1 cellular context compared by ENCODE assay signal in the genomic region with DNA sequence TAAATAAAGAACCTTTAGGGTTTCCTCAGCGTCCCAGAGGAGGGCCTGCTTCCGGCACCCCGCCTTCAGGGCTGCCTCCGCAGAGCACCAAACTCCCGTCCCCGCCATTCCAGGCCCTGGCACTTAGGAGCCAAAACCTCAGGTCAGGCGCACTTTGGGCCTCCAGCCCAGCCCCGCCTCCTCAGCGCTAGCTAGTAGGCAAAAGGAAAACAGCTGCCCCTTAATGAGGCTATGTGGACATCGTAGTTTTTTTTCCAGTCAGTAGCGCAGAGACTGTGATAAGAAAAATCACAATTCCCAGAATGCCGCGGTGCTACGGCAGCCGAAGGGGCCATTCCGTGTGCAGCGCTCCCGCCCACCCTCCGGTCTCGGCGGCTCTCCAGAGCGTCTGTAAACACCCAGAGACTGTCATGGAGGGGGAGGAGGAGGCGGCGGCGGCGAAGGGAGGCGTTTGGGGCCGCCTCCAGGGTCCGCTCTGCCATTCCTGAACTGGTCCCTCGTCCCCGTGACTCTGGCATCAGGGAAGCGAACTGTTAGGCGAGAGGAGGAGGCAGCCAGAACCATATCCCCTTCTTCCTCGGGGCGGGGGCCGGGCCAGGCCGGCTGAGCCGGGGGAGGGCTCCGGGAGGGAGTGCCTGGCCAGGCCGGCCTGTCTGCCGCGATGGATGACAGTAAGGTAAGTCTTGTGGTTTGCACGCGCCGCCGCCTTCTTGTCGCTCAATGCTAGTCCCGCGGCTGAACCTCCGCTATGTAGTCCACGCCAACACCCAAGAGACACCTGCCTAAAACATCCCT.
TF ChIP-seq lines count a peak whose summit lies in the region.

A gene with protein sequence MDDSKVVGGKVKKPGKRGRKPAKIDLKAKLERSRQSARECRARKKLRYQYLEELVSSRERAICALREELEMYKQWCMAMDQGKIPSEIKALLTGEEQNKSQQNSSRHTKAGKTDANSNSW (plus strand): TSS at position 365 of the 795 bp plus-strand sequence. CDS start 297 bp downstream, at position 662.

TF ChIP-seq in SK-N-SH treated with all-trans-retinoic acid at 6 μM for 48 hours, 23 proteins besides CTCF, POLR2A, EP300 and RAD21 (continued from another document):
- TF ChIP-seq, protein P1, sequence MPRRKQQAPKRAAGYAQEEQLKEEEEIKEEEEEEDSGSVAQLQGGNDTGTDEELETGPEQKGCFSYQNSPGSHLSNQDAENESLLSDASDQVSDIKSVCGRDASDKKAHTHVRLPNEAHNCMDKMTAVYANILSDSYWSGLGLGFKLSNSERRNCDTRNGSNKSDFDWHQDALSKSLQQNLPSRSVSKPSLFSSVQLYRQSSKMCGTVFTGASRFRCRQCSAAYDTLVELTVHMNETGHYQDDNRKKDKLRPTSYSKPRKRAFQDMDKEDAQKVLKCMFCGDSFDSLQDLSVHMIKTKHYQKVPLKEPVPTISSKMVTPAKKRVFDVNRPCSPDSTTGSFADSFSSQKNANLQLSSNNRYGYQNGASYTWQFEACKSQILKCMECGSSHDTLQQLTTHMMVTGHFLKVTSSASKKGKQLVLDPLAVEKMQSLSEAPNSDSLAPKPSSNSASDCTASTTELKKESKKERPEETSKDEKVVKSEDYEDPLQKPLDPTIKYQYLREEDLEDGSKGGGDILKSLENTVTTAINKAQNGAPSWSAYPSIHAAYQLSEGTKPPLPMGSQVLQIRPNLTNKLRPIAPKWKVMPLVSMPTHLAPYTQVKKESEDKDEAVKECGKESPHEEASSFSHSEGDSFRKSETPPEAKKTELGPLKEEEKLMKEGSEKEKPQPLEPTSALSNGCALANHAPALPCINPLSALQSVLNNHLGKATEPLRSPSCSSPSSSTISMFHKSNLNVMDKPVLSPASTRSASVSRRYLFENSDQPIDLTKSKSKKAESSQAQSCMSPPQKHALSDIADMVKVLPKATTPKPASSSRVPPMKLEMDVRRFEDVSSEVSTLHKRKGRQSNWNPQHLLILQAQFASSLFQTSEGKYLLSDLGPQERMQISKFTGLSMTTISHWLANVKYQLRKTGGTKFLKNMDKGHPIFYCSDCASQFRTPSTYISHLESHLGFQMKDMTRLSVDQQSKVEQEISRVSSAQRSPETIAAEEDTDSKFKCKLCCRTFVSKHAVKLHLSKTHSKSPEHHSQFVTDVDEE (CRISPR knock-in tag; IDR thresholded peaks at IDR 0.05) = peak; percentile 64; the same call in 1 of the 2 replicates
- TF ChIP-seq ZFP30 (CRISPR knock-in tag; IDR thresholded peaks at IDR 0.05) (no peak), ESRRG (CRISPR knock-in tag; IDR thresholded peaks at IDR 0.05) (no peak), ZC3H10 (CRISPR knock-in tag; IDR thresholded peaks at IDR 0.05) (no peak), GLIS3 (CRISPR knock-in tag; IDR thresholded peaks at IDR 0.05) (no peak), CSDC2 (CRISPR knock-in tag; IDR thresholded peaks at IDR 0.05) (peak; percentile 21; the same call in 1 of the 2 replicates), ISL1 (CRISPR knock-in tag; IDR thresholded peaks at IDR 0.05) (0 out of 2 replicates have a peak, but pooled peaks have one; percentile 9), ZNF8 (CRISPR knock-in tag; IDR thresholded peaks at IDR 0.05) (no peak)
